ENCODE assay signal across 1 cellular context in the genomic region with DNA sequence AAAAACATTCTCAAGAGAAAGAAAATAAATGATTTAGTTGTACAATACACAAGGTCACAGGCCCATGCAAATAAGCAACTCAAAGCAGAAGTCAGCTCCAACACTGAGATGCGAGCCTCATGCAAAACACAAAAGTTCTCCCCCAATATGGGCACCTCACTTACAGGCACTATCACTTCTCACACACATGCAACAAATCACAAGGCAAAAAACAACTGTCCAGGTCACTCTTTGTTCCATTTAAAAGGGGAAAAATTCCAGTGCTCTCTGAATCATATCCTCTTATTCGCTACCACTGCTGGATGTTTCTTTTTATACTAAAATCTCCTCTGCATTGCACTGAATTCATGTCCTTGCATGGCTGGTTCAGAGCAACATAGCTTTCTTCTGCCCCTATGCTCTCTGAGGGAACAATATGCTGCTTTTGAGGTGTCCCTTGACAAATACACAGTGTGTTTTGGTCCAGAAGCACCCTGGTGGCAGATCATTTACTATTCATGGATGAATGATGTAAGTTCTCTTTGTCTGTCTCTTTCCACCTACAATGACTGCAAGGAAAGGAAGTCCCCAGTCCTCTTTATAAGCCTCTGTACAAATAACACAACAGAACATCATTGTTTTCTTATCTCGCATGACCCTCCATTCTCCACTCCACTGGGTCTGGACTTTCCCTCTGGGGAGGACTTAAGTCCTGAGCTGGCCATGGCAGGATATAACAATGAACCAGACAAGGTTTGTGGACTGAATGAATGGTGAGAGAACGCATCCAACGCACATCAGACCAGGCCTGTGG.
TF ChIP-seq lines count a peak whose summit lies in the region.

No MANE protein-coding gene starts in this region.

TF ChIP-seq in GM12878, 131 proteins besides CTCF, POLR2A, EP300 and RAD21 (continued from another document and continues in another):
- TF ChIP-seq ATF2 (IDR thresholded peaks at IDR 0.05; ENCODE audit: low read length) (peak; percentile 78), ZNF687 (IDR thresholded peaks at IDR 0.05) (no peak), MAX (IDR thresholded peaks at IDR 0.05; ENCODE audit: low read depth, low read length) (no peak), CBFB (IDR thresholded peaks at IDR 0.05; ENCODE audit: low read depth) (no peak), PRDM15 (CRISPR knock-in tag; IDR thresholded peaks at IDR 0.05) (no peak), SMC3 (IDR thresholded peaks at IDR 0.05; ENCODE audit: borderline replicate concordance, low read length) (peak; percentile 15; the same call in 1 of the 2 replicates), PML (IDR thresholded peaks at IDR 0.05; ENCODE audit: low read length) (peak; percentile 39; the same call in 1 of the 2 replicates), ZNF592 (IDR thresholded peaks at IDR 0.05) (no peak), RBBP5 (conservative IDR thresholded peaks at IDR 0.05) (no peak), WRNIP1 (IDR thresholded peaks at IDR 0.05; ENCODE audit: borderline replicate concordance, low read depth, low read length) (no peak), BCLAF1 (IDR thresholded peaks at IDR 0.05) (no peak), YBX1 (IDR thresholded peaks at IDR 0.05) (no peak), NFXL1 (IDR thresholded peaks at IDR 0.05; ENCODE audit: borderline replicate concordance) (no peak), CREM (IDR thresholded peaks at IDR 0.05; ENCODE audit: low read depth) (no peak; the same call in none of the 2 replicates), E2F4 (IDR thresholded peaks at IDR 0.05; ENCODE audit: low read depth, low read length) (no peak), IKZF1 (conservative IDR thresholded peaks at IDR 0.05) (0 out of 2 replicates have a peak, but pooled peaks have one; percentile 15), MYB (IDR thresholded peaks at IDR 0.05; ENCODE audit: borderline replicate concordance, low read depth, low read length) (no peak), MXI1 (IDR thresholded peaks at IDR 0.05; ENCODE audit: low read depth, low read length) (no peak), TARDBP (IDR thresholded peaks at IDR 0.05; ENCODE audit: borderline replicate concordance) (no peak), ESRRA (IDR thresholded peaks at IDR 0.05; ENCODE audit: low read length) (no peak), IRF5 (IDR thresholded peaks at IDR 0.05; ENCODE audit: borderline replicate concordance) (no peak), STAT1 (conservative IDR thresholded peaks at IDR 0.05) (no peak), PAX5 (IDR thresholded peaks at IDR 0.05; ENCODE audit: borderline replicate concordance, low read depth, low read length) (no peak), CBX5 (IDR thresholded peaks at IDR 0.05; ENCODE audit: low read depth) (0 out of 2 replicates have a peak, but pooled peaks have one; percentile 11), SIN3A (IDR thresholded peaks at IDR 0.05; ENCODE audit: low read depth, low read length) (no peak), GATAD2B (conservative IDR thresholded peaks at IDR 0.05; ENCODE audit: low read depth) (no peak), IKZF2 (IDR thresholded peaks at IDR 0.05) (peak in 1 of 2 experiments; percentile 31; a peak in 3 of 4 replicates), BHLHE40 (IDR thresholded peaks at IDR 0.05; ENCODE audit: borderline replicate concordance in 1 of 2, low read depth in 2 of 2, low read length in 1 of 2) (no peak)
- TF ChIP-seq, protein P1, sequence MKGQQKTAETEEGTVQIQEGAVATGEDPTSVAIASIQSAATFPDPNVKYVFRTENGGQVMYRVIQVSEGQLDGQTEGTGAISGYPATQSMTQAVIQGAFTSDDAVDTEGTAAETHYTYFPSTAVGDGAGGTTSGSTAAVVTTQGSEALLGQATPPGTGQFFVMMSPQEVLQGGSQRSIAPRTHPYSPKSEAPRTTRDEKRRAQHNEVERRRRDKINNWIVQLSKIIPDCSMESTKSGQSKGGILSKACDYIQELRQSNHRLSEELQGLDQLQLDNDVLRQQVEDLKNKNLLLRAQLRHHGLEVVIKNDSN (IDR thresholded peaks at IDR 0.05; ENCODE audit: borderline replicate concordance, extremely low read length, insufficient read depth, low read depth, low read length), result no peak
- TF ChIP-seq, protein P2, sequence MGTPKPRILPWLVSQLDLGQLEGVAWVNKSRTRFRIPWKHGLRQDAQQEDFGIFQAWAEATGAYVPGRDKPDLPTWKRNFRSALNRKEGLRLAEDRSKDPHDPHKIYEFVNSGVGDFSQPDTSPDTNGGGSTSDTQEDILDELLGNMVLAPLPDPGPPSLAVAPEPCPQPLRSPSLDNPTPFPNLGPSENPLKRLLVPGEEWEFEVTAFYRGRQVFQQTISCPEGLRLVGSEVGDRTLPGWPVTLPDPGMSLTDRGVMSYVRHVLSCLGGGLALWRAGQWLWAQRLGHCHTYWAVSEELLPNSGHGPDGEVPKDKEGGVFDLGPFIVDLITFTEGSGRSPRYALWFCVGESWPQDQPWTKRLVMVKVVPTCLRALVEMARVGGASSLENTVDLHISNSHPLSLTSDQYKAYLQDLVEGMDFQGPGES (IDR thresholded peaks at IDR 0.05), result no peak
